13 cellular contexts compared by ENCODE assay signal in the genomic region with DNA sequence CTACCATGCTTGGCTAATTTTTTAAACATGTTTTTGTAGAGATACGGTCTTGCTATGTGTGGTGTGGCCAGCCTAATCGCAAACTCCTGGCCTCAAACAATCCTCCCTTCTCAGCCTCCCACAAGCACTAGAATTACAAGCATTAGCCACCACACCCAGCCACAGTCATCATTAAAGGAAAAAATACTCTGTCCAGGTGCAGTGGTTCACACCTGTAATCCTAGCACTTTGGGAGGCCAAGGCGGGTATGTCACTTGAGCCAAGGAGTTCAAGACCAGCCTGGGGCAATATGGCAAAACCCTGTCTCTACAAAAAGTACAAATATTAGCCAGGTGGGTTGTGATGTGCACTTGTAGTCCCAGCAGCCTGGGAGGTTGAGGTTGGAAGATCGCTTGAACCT. TPM values are rescaled to one million over a fixed set of nuclear protein-coding genes. Genes with fewer than 3 reads are reported as not detected.
DNase-seq lines count a peak whose midpoint lies in the region; TF ChIP-seq lines count a peak whose summit lies in the region.
"Had no signal": no experiment of that assay in that cellular context is flagged by ENCODE, and none has a peak within 500 bp of the region (broad histone marks: within the 10 kb centered on the region; RNA-seq: fewer than 3 reads in every experiment).

No MANE protein-coding gene starts in this region.

- in situ Hi-C loops in G401 (cut with HindIII; ENCODE audit: low sequenced_read_pairs): no loop called here

- H3K79me2 ChIP-seq in DOHH2 (ENCODE audit: control insufficient read depth, low read length): no peaks in the 10 kb centered on the region
- H3K79me2 ChIP-seq in SU-DHL-6 (ENCODE audit: insufficient read depth, low read length): no peaks in the 10 kb centered on the region

- no peak overlapping the region for H3K9ac ChIP-seq in BLaER1
- no peak overlapping the region for H3K9ac ChIP-seq in SU-DHL-6 (ENCODE audit: low read length)

- H3K4me2 ChIP-seq in BLaER1 (peak overlapping the region; percentile 68), DOHH2 (ENCODE audit: low read length) (peak overlapping the region; percentile 57), SU-DHL-6 (ENCODE audit: low read depth, low read length, poor library complexity, severe bottlenecking) (peak overlapping the region; percentile 46)

- no peaks in the 10 kb centered on the region for H4K20me1 ChIP-seq in BLaER1
- H4K20me1 ChIP-seq in DOHH2 (ENCODE audit: control insufficient read depth, insufficient read depth, low read depth, low read length): no peaks in the 10 kb centered on the region
- no peaks in the 10 kb centered on the region for H4K20me1 ChIP-seq in SU-DHL-6 (ENCODE audit: low read depth, low read length)

- no peak overlapping the region for H3K4me3 ChIP-seq in BLaER1
- H3K4me3 ChIP-seq in DOHH2 (ENCODE audit: low read length): no peak overlapping the region
- no peak overlapping the region for H3K4me3 ChIP-seq in SU-DHL-6 (ENCODE audit: insufficient read depth, low read length, poor library complexity, severe bottlenecking)
- H3K4me3 ChIP-seq in neutrophil (ENCODE audit: low read depth in 1 of 2, low read length in 1 of 2): peak overlapping the region in 1 of 2 experiments; percentile 63
- no peak overlapping the region for H3K4me3 ChIP-seq in H7 (ENCODE audit: insufficient read depth, low read depth, low read length)

- H3K36me3 ChIP-seq in BLaER1 (no peaks in the 10 kb centered on the region), DOHH2 (ENCODE audit: control insufficient read depth, low read length) (no peaks in the 10 kb centered on the region), SU-DHL-6 (ENCODE audit: low read length) (no peaks in the 10 kb centered on the region), neutrophil (no peaks in the 10 kb centered on the region), H7 (replicated peaks; ENCODE audit: control insufficient read depth, insufficient read depth, low read length) (no peaks in the 10 kb centered on the region)

- no peaks in the 10 kb centered on the region for H3K27me3 ChIP-seq in BLaER1
- peaks cover 29% of the 10 kb centered on the region for H3K27me3 ChIP-seq in DOHH2 (ENCODE audit: control insufficient read depth, low read length)
- H3K27me3 ChIP-seq in SU-DHL-6 (ENCODE audit: low read length): no peaks in the 10 kb centered on the region
- H3K27me3 ChIP-seq in neutrophil: no peaks in the 10 kb centered on the region
- H3K27me3 ChIP-seq in H7 (ENCODE audit: control insufficient read depth, insufficient read depth, low read length): peaks cover 2% of the 10 kb centered on the region; the same call in 1 of the 2 replicates

- H3K9me3 ChIP-seq in BLaER1 (no peaks in the 10 kb centered on the region), DOHH2 (ENCODE audit: control insufficient read depth, insufficient read depth, low read length) (no peaks in the 10 kb centered on the region), SU-DHL-6 (ENCODE audit: insufficient read depth, low read length) (no peaks in the 10 kb centered on the region), neutrophil (no peaks in the 10 kb centered on the region)

- no peak overlapping the region for H2AFZ ChIP-seq in SU-DHL-6 (ENCODE audit: low read depth, low read length, severe bottlenecking)

- TF ChIP-seq CTCF in DOHH2 (IDR thresholded peaks at IDR 0.05; ENCODE audit: low read depth, low read length, poor library complexity, severe bottlenecking): no peak
- TF ChIP-seq CTCF in SU-DHL-6 (IDR thresholded peaks at IDR 0.05; ENCODE audit: insufficient read depth, low read length, poor library complexity, severe bottlenecking): no peak
- TF ChIP-seq CTCF in neutrophil (IDR thresholded peaks at IDR 0.05): no peak

- H3K27ac ChIP-seq in BLaER1 (peak overlapping the region; percentile 44), DOHH2 (ENCODE audit: low read depth, low read length) (no peak overlapping the region), SU-DHL-6 (ENCODE audit: low read depth, low read length) (no peak overlapping the region), neutrophil (peak overlapping the region; percentile 93)

- H3K9me2 ChIP-seq in DOHH2 (replicated peaks; ENCODE audit: control insufficient read depth, low read length): no peaks in the 10 kb centered on the region
- H3K9me2 ChIP-seq in SU-DHL-6 (replicated peaks; ENCODE audit: insufficient read depth, low read length): no peaks in the 10 kb centered on the region

- DNase-seq in G401 (ENCODE audit: low spot score) (no peak), H7 (no peak), T-helper 1 cell (no peak)
- DNase-seq in stimulated activated CD4-positive, alpha-beta T cell treated with anti-CD3 and anti-CD28 coated beads, Interleukin-12 subunit alpha, Interleukin-12 subunit beta, amount 100 ng/mL, for 4 hours: no peak
- DNase-seq: H9, NCI-H187, NCI-H526 treated with DMSO at 0.1 percent for 48 hours, SHP77 treated with DMSO at 0.1 percent for 48 hours had no signal

- peaks cover 34% of the 10 kb centered on the region for H3K4me1 ChIP-seq in BLaER1
- H3K4me1 ChIP-seq in DOHH2 (ENCODE audit: control insufficient read depth, low read length): peaks cover 17% of the 10 kb centered on the region
- peaks cover 27 to 31% of the 10 kb centered on the region in 2 experiments for H3K4me1 ChIP-seq in neutrophil (ENCODE audit: control insufficient read depth in 1 of 2, insufficient read depth in 1 of 2, low read depth in 1 of 2, low read length in 1 of 2)

- H3F3A ChIP-seq in DOHH2 (ENCODE audit: control insufficient read depth, insufficient read depth): no peaks in the 10 kb centered on the region; the same call in 1 of the 2 replicates
- peaks cover 5% of the 10 kb centered on the region; the same call in 1 of the 2 replicates for H3F3A ChIP-seq in SU-DHL-6 (ENCODE audit: insufficient read depth)

RNA-seq across cellular contexts. Expression of gene NLRP3, which starts 25.0 kb away (rescaled TPM):
- not detected in 2 replicates for total RNA-seq in G401 (2014; rRNA removed; shearing (Covaris generic))
- total RNA-seq in H7 (2014; rRNA removed; shearing (Covaris generic)): 0.55 and 1.4 TPM in 2 replicates
- total RNA-seq: H9, OCI-LY7 had no signal

RNA-seq across cellular contexts. Expression of gene ZNF496, which starts 59.3 kb away (rescaled TPM):
- total RNA-seq in G401 (2014; rRNA removed; shearing (Covaris generic)): 42.5 and 61.8 TPM in 2 replicates
- total RNA-seq in H7 (2014; rRNA removed; shearing (Covaris generic)): 127 and 150 TPM in 2 replicates

Comparison
In these comparisons a context has a peak if more than half of its experiments do, and no peak if none do; other contexts are left out.
1. H3K27ac ChIP-seq: peak in BLaER1 (single experiment) and neutrophil (single experiment); none in DOHH2 (single experiment) and SU-DHL-6 (single experiment).
2. Peak in every context shown above with its lines, with median percentiles within 50 percentile points of each other: H3K4me2 ChIP-seq.